ENCODE assay signal across 12 cellular contexts in genomic region chr3:13654330-13655073, GRCh38.
DNase-seq lines count a peak whose midpoint lies in the region; ATAC-seq and TF ChIP-seq lines count a peak whose summit lies in the region.
"Had no signal": no experiment of that assay in that cellular context is flagged by ENCODE, and none has a peak within 500 bp of the region (broad histone marks: within the 10 kb centered on the region; RNA-seq: fewer than 3 reads in every experiment).

No MANE protein-coding gene starts in this region.

- H3K27ac Mint-ChIP-seq in CD4-positive, alpha-beta T cell = peak overlapping the region; percentile 59
- peak overlapping the region in 6 of 10 donors; percentile 32 to 79 (median 71) for H3K27ac Mint-ChIP-seq in naive thymus-derived CD8-positive, alpha-beta T cell
- H3K27ac Mint-ChIP-seq in stimulated activated memory B cell treated with anti-CD40 and anti-IgM and Interleukin-4, amounts not matched to agents 10 μg/mL and 1 μg/mL and 100 μg/mL, for 72 hours = no peak overlapping the region
- no peak overlapping the region for H3K27ac Mint-ChIP-seq in endodermal cell

- H3K4me1 ChIP-seq in ascending aorta = peaks cover 0 to 2% of the 10 kb centered on the region in 2 donors
- H3K4me1 ChIP-seq in endodermal cell (ENCODE audit: control insufficient read depth, insufficient read depth, low read length) = peaks cover 3% of the 10 kb centered on the region

- peaks cover 4% of the 10 kb centered on the region for H3K27me3 ChIP-seq in CD4-positive, alpha-beta T cell (ENCODE audit: control insufficient read depth, insufficient read depth, low read length)
- no peaks in the 10 kb centered on the region for H3K27me3 ChIP-seq in ascending aorta
- H3K27me3 ChIP-seq in endodermal cell (ENCODE audit: control insufficient read depth, insufficient read depth, low read length, poor library complexity, severe bottlenecking) = peaks cover 48% of the 10 kb centered on the region

- intact Hi-C loops in CD4-positive, alpha-beta T cell (cut with DNase I, micrococcal nuclease) = loop anchor here in 1 of 2 experiments (10.0 kb wide), 4 partner anchors 470 to 810 kb away; partner anchors contain the start of genes CHCHD4, LSM3, SLC6A6 and TMEM43
- intact Hi-C loops in ascending aorta (cut with DNase I) = no loop called here

- H3K9ac ChIP-seq in endodermal cell (ENCODE audit: extremely low read depth, low read length, poor library complexity, severe bottlenecking) = no peak overlapping the region

- H3K27me3 Mint-ChIP-seq in CD4-positive, alpha-beta T cell = peaks cover 12% of the 10 kb centered on the region
- peaks cover 4 to 22% (median 12%) of the 10 kb centered on the region in 5 donors for H3K27me3 Mint-ChIP-seq in naive thymus-derived CD8-positive, alpha-beta T cell
- peaks cover 72% of the 10 kb centered on the region for H3K27me3 Mint-ChIP-seq in stimulated activated memory B cell treated with anti-CD40 and anti-IgM and Interleukin-4, amounts not matched to agents 10 μg/mL and 1 μg/mL and 100 μg/mL, for 72 hours
- H3K27me3 Mint-ChIP-seq in endodermal cell (ENCODE audit: insufficient read depth) = peaks cover 58% of the 10 kb centered on the region

- H3K36me3 ChIP-seq in ascending aorta = no peaks in the 10 kb centered on the region
- H3K36me3 ChIP-seq in endodermal cell (ENCODE audit: control insufficient read depth, insufficient read depth, low read length) = no peaks in the 10 kb centered on the region
- H3K36me3 ChIP-seq: tibial nerve had no signal

- H3K4me3 ChIP-seq in ascending aorta (peak overlapping the region; percentile 41 to 50), endodermal cell (ENCODE audit: low read length) (no peak overlapping the region)
- H3K4me3 ChIP-seq: lung had no signal

- peak in 8 of 10 experiments; percentile 24 to 55 (median 35) for DNase-seq in CD4-positive, alpha-beta T cell
- DNase-seq in SW480 (ENCODE audit: low spot score) (peak; percentile 61), ascending aorta (ENCODE audit: low spot score in 2 of 2) (no peak), endodermal cell (no peak), GM03348 (ENCODE audit: low spot score) (no peak)
- peak; percentile 21 to 72 (median 46) for DNase-seq in naive thymus-derived CD8-positive, alpha-beta T cell

- CTCF ChIA-PET in CD4-positive, alpha-beta T cell (lab: Charles Lee) = interaction anchor here (0.9 to 8.3 kb wide), 5 partner anchors 9 to 229 kb away, joined by 3 to 166 read pairs (median 5); partner anchors contain the start of gene WNT7A

- no peaks in the 10 kb centered on the region for H3K9me3 Mint-ChIP-seq in CD4-positive, alpha-beta T cell
- H3K9me3 Mint-ChIP-seq in naive thymus-derived CD8-positive, alpha-beta T cell = no peaks in the 10 kb centered on the region
- no peaks in the 10 kb centered on the region for H3K9me3 Mint-ChIP-seq in stimulated activated memory B cell treated with anti-CD40 and anti-IgM and Interleukin-4, amounts not matched to agents 10 μg/mL and 1 μg/mL and 100 μg/mL, for 72 hours
- H3K9me3 Mint-ChIP-seq in endodermal cell = no peaks in the 10 kb centered on the region

- no peaks in the 10 kb centered on the region for H3K9me3 ChIP-seq in CD4-positive, alpha-beta T cell (ENCODE audit: control insufficient read depth, low read length)
- H3K9me3 ChIP-seq in ascending aorta (no peaks in the 10 kb centered on the region), endodermal cell (ENCODE audit: control insufficient read depth, low read length) (no peaks in the 10 kb centered on the region)
- H3K9me3 ChIP-seq: tibial nerve had no signal

- H3K4me3 Mint-ChIP-seq in CD4-positive, alpha-beta T cell = peak overlapping the region; percentile 51
- peak overlapping the region; percentile 4 to 77 (median 51) for H3K4me3 Mint-ChIP-seq in naive thymus-derived CD8-positive, alpha-beta T cell
- no peak overlapping the region for H3K4me3 Mint-ChIP-seq in stimulated activated memory B cell treated with anti-CD40 and anti-IgM and Interleukin-4, amounts not matched to agents 10 μg/mL and 1 μg/mL and 100 μg/mL, for 72 hours
- no peak overlapping the region for H3K4me3 Mint-ChIP-seq in endodermal cell

- POLR2A ChIA-PET in CD4-positive, alpha-beta T cell (lab: Charles Lee) = interaction anchor here (0.7 to 5.1 kb wide), 7 partner anchors 172 to 384 kb away, joined by 3 to 35 read pairs (median 3); partner anchors contain the start of genes HDAC11 and WNT7A
- POLR2A ChIA-PET in naive thymus-derived CD8-positive, alpha-beta T cell (lab: Charles Lee) = interaction anchor here (0.8 to 10.3 kb wide), 8 partner anchors 8 to 242 kb away, joined by 3 to 129 read pairs (median 4); partner anchors contain the start of genes HDAC11 and WNT7A

- no peaks in the 10 kb centered on the region for H3K36me3 Mint-ChIP-seq in CD4-positive, alpha-beta T cell (ENCODE audit: low read depth)
- H3K36me3 Mint-ChIP-seq in naive thymus-derived CD8-positive, alpha-beta T cell = no peaks in the 10 kb centered on the region
- H3K36me3 Mint-ChIP-seq in stimulated activated memory B cell treated with anti-CD40 and anti-IgM and Interleukin-4, amounts not matched to agents 10 μg/mL and 1 μg/mL and 100 μg/mL, for 72 hours = no peaks in the 10 kb centered on the region
- no peaks in the 10 kb centered on the region for H3K36me3 Mint-ChIP-seq in endodermal cell (ENCODE audit: low read depth)

- WGBS in endodermal cell (ENCODE audit: insufficient coverage in 1 of 2, insufficient read length in 1 of 2), 2 experiments = 73 to 82% methylated on average over 11 to 15 of the region's 15 CpGs

- H3K4me1 Mint-ChIP-seq in CD4-positive, alpha-beta T cell (ENCODE audit: low read depth) = peaks cover 59% of the 10 kb centered on the region
- peaks cover 32 to 62% (median 41%) of the 10 kb centered on the region in 4 donors for H3K4me1 Mint-ChIP-seq in naive thymus-derived CD8-positive, alpha-beta T cell
- H3K4me1 Mint-ChIP-seq in stimulated activated memory B cell treated with anti-CD40 and anti-IgM and Interleukin-4, amounts not matched to agents 10 μg/mL and 1 μg/mL and 100 μg/mL, for 72 hours = peaks cover 24% of the 10 kb centered on the region
- peaks cover 4% of the 10 kb centered on the region for H3K4me1 Mint-ChIP-seq in endodermal cell

- ATAC-seq in CD4-positive, alpha-beta T cell (ENCODE audit: poor library complexity) = peak; percentile 66
- ATAC-seq in naive thymus-derived CD8-positive, alpha-beta T cell = peak; percentile 41 to 64
- no peak for ATAC-seq in HG03045 (IDR thresholded peaks at IDR 0.05; ENCODE audit: unreplicated experiment)
- ATAC-seq in stimulated activated memory B cell treated with anti-CD40 and anti-IgM and Interleukin-4, amounts not matched to agents 10 μg/mL and 1 μg/mL and 100 μg/mL, for 72 hours = no peak

- no peak for TF ChIP-seq CTCF in CD4-positive, alpha-beta T cell (IDR thresholded peaks at IDR 0.05)
- TF ChIP-seq CTCF in ascending aorta (IDR thresholded peaks at IDR 0.05) (no peak), endodermal cell (conservative IDR thresholded peaks at IDR 0.05) (no peak)

- H3K27ac ChIP-seq in CD4-positive, alpha-beta T cell (ENCODE audit: low read depth, low read length) = no peak overlapping the region
- no peak overlapping the region for H3K27ac ChIP-seq in ascending aorta
- no peak overlapping the region for H3K27ac ChIP-seq in endodermal cell (ENCODE audit: low read depth, low read length)
- H3K27ac ChIP-seq: epithelial cell of prostate, HL-60 had no signal

Comparison
In these comparisons a context has a peak if more than half of its experiments do, and no peak if none do; other contexts are left out.
1. ATAC-seq: peak in CD4-positive, alpha-beta T cell (single experiment) and naive thymus-derived CD8-positive, alpha-beta T cell (2 of 2); none in HG03045 (single experiment) and stimulated activated memory B cell treated with anti-CD40 and anti-IgM and Interleukin-4, amounts not matched to agents 10 μg/mL and 1 μg/mL and 100 μg/mL, for 72 hours (single experiment).
2. DNase-seq: peak in CD4-positive, alpha-beta T cell (8 of 10), SW480 (single experiment) and naive thymus-derived CD8-positive, alpha-beta T cell (10 of 10); none in ascending aorta (0 of 2), endodermal cell (single experiment) and GM03348 (single experiment).
3. H3K27ac Mint-ChIP-seq: peak in CD4-positive, alpha-beta T cell (single experiment) and naive thymus-derived CD8-positive, alpha-beta T cell (6 of 10); none in stimulated activated memory B cell treated with anti-CD40 and anti-IgM and Interleukin-4, amounts not matched to agents 10 μg/mL and 1 μg/mL and 100 μg/mL, for 72 hours (single experiment) and endodermal cell (single experiment).
4. H3K4me3 Mint-ChIP-seq: peak in CD4-positive, alpha-beta T cell (single experiment) and naive thymus-derived CD8-positive, alpha-beta T cell (10 of 10); none in stimulated activated memory B cell treated with anti-CD40 and anti-IgM and Interleukin-4, amounts not matched to agents 10 μg/mL and 1 μg/mL and 100 μg/mL, for 72 hours (single experiment) and endodermal cell (single experiment).